1 cellular context compared by ENCODE assay signal in genomic region chr1:38783659-38784229, GRCh38.
A peak's percentile ranks its signal among the peaks of the same experiment; 100 is the strongest.
TF ChIP-seq lines count a peak whose summit lies in the region.

No MANE protein-coding gene starts in this region.

TF ChIP-seq in HepG2, 621 proteins besides CTCF, POLR2A, EP300 and RAD21 (continued from another document):
- peak; percentile 32 for TF ChIP-seq ZNF687 (CRISPR knock-in tag; IDR thresholded peaks at IDR 0.05)
- TF ChIP-seq HNF1A (IDR thresholded peaks at IDR 0.05; ENCODE audit: low read depth), result peak; percentile 55
- TF ChIP-seq HNF1A (CRISPR knock-in tag; IDR thresholded peaks at IDR 0.05; ENCODE audit: borderline replicate concordance), result no peak
- TF ChIP-seq FOSL2 (CRISPR knock-in tag; IDR thresholded peaks at IDR 0.05), result peak; percentile 38; the same call in 1 of the 2 replicates
- peak; percentile 53; the same call in 1 of the 2 replicates for TF ChIP-seq MEIS1 (CRISPR knock-in tag; IDR thresholded peaks at IDR 0.05; ENCODE audit: borderline replicate concordance)
- no peak for TF ChIP-seq ARNTL (CRISPR knock-in tag; IDR thresholded peaks at IDR 0.05)
- TF ChIP-seq MEF2D (CRISPR knock-in tag; IDR thresholded peaks at IDR 0.05), result no peak
- TF ChIP-seq SALL1 (CRISPR knock-in tag; IDR thresholded peaks at IDR 0.05), result peak; percentile 22; the same call in 1 of the 2 replicates
- no peak for TF ChIP-seq STAT6 (CRISPR knock-in tag; IDR thresholded peaks at IDR 0.05; ENCODE audit: borderline replicate concordance)
- 0 out of 2 replicates have a peak, but pooled peaks have one; percentile 57 for TF ChIP-seq GFI1 (CRISPR knock-in tag; IDR thresholded peaks at IDR 0.05; ENCODE audit: borderline replicate concordance)
TF ChIP-seq in HepG2: peak in this region for 11.
